ENCODE assay signal across 23 cellular contexts in the genomic region with DNA sequence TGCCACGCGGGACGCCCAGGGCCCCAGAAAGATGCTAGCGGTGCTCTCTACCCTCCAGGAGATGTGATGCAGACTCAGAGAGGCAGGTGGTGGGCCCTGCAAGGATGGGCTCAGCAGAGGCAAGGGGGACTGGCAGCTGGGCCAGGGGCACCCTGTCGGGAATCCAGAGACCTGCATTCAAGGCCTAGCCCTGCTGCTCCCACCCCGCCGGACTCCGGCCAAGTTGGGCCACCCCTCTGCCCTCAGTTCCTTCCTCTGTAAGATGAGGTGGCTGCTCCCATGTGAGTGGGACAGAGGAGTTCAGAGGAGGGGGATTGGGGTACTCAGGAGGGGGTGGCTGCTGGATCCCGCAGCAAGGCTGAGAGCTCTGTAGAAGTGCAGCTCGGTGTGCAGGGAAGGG.
"Had no signal": no experiment of that assay in that cellular context is flagged by ENCODE, and none has a peak within 500 bp of the region (broad histone marks: within the 10 kb centered on the region; RNA-seq: fewer than 3 reads in every experiment).

No MANE protein-coding gene starts in this region.

- H3K36me3 ChIP-seq: SJSA1 had no signal

- H3K9me3 ChIP-seq: SJSA1 had no signal

- H3K27ac Mint-ChIP-seq: IgD-negative memory B cell had no signal

- H3K4me3 ChIP-seq: K562, SJSA1, SK-N-MC had no signal

- H3K4me3 Mint-ChIP-seq: IgD-negative memory B cell had no signal

- H3K27ac ChIP-seq: HL-60, KMS-11, SJSA1, SK-N-MC had no signal

- ATAC-seq: K562, Panc1, PC-3 had no signal

- H3K36me3 Mint-ChIP-seq: IgD-negative memory B cell had no signal

- DNase-seq: Kasumi-1, MM.1S, NCI-H1092 treated with DMSO at 0.1 percent for 48 hours, NCI-H1436, NCI-H187, NCI-H2029, NCI-H2081 treated with DMSO at 0.1 percent for 48 hours, NCI-H2171, NCI-H226, NCI-H446, NCI-H510A, NCI-H524 treated with DMSO at 0.1 percent for 48 hours, NCI-H69, NCI-H774, PC-3, SIG-M5 had no signal

- H3K27me3 ChIP-seq: SJSA1 had no signal

- H3K4me1 ChIP-seq: SJSA1 had no signal
